Comparison of ENCODE assay signal across 19 cellular contexts in the genomic region with DNA sequence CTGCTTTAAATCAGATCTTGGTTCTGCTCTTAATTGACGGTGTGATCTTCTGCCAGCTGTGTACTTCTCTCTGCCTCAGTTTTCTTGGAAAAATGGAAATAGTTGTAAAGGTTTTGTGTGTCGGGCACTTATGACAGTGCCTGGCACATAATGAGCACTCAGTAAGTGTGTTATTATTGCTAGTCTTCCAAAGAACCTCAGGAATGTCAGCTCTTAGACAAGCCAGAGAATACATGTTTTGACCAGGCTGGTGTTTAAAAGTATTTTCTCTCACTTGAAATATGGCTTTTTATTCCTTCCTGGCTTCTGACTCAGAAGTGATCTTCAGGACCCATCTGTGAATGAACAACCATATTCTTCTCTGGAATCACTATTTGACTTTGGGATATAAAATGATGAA.
"Had no signal": no experiment of that assay in that cellular context is flagged by ENCODE, and none has a peak within 500 bp of the region (broad histone marks: within the 10 kb centered on the region; RNA-seq: fewer than 3 reads in every experiment).

No MANE protein-coding gene starts in this region.

- H3K4me3 ChIP-seq: SJSA1, SK-N-MC had no signal

- H3K27ac ChIP-seq: SJSA1, SK-N-MC had no signal

- H3K27me3 ChIP-seq: SJSA1 had no signal

- H3K4me1 ChIP-seq: SJSA1 had no signal

- H3K9me3 ChIP-seq: SJSA1 had no signal

- DNase-seq: KBM-7, MV-4-11, NCI-H1048, NCI-H1105, NCI-H1417, NCI-H1436 treated with DMSO at 0.1 percent for 48 hours, NCI-H1694, NCI-H187 treated with DMSO at 0.1 percent for 48 hours, NCI-H2029 treated with DMSO at 0.1 percent for 48 hours, NCI-H2171 treated with DMSO at 0.1 percent for 48 hours, NCI-H345, NCI-H524, NCI-H526 treated with DMSO at 0.1 percent for 48 hours, NCI-H774, Right ventricle myocardium superior, RPMI8226, SIG-M5 had no signal

- H3K36me3 ChIP-seq: SJSA1 had no signal
